ENCODE assay signal across 12 cellular contexts in genomic region chr7:128217030-128217805, GRCh38. TPM values are rescaled to one million over a fixed set of nuclear protein-coding genes. Genes with fewer than 3 reads are reported as not detected.
DNase-seq lines count a peak whose midpoint lies in the region; ATAC-seq and TF ChIP-seq lines count a peak whose summit lies in the region.
"Had no signal": no experiment of that assay in that cellular context is flagged by ENCODE, and none has a peak within 500 bp of the region (broad histone marks: within the 10 kb centered on the region; RNA-seq: fewer than 3 reads in every experiment).

No MANE protein-coding gene starts in this region.

- H3K27me3 Mint-ChIP-seq in CD14-positive monocyte (ENCODE audit: low read depth in 3 of 3) = peaks cover 0 to 3% (median 2%) of the 10 kb centered on the region in 3 donors

- peaks cover 0 to 9% (median 2%) of the 10 kb centered on the region in 7 donors for H3K9me3 Mint-ChIP-seq in CD14-positive monocyte
- H3K9me3 Mint-ChIP-seq: CD8-positive, alpha-beta memory T cell had no signal

- no peak overlapping the region for H2BK120ac ChIP-seq in mesenchymal stem cell (ENCODE audit: low read depth, low read length)

- no peaks in the 10 kb centered on the region for H3K36me3 ChIP-seq in mesenchymal stem cell (ENCODE audit: control insufficient read depth in 1 of 2, insufficient read depth in 2 of 2, low read depth in 1 of 2, low read length in 2 of 2)

- WGBS in mesenchymal stem cell = 82% methylated on average over 11 of the region's 12 CpGs

- H2AFZ ChIP-seq in mesenchymal stem cell (ENCODE audit: low read depth, low read length) = no peak overlapping the region
- H2AFZ ChIP-seq: parathyroid adenoma had no signal

- no peak overlapping the region for H3K14ac ChIP-seq in mesenchymal stem cell (ENCODE audit: low read length in 2 of 2)

- no peak overlapping the region for H3K9ac ChIP-seq in mesenchymal stem cell (ENCODE audit: low read length)
- H3K9ac ChIP-seq: parathyroid adenoma had no signal

- H3K36me3 Mint-ChIP-seq in CD14-positive monocyte = peaks cover 0 to 7% of the 10 kb centered on the region in 2 donors
- H3K36me3 Mint-ChIP-seq: CD8-positive, alpha-beta memory T cell had no signal

- H2BK5ac ChIP-seq in mesenchymal stem cell (ENCODE audit: low read depth, low read length, poor library complexity, severe bottlenecking) = no peak overlapping the region

- H3K4me1 Mint-ChIP-seq in CD14-positive monocyte = peaks cover 62% of the 10 kb centered on the region
- H3K4me1 Mint-ChIP-seq: CD8-positive, alpha-beta memory T cell had no signal

- H2BK12ac ChIP-seq in mesenchymal stem cell (ENCODE audit: low read length in 2 of 2) = no peak overlapping the region

- H3K23ac ChIP-seq in mesenchymal stem cell (ENCODE audit: low read length in 2 of 2) = no peak overlapping the region

- no peak overlapping the region for H4K8ac ChIP-seq in mesenchymal stem cell (ENCODE audit: low read length)

- H3K4me1 ChIP-seq in mesenchymal stem cell (ENCODE audit: control insufficient read depth, insufficient read depth, low read depth, low read length) = no peaks in the 10 kb centered on the region
- H3K4me1 ChIP-seq: parathyroid adenoma had no signal

- no peak for TF ChIP-seq POLR2A in NB4 (IDR thresholded peaks at IDR 0.05; ENCODE audit: extremely low read depth, insufficient read length)

- intact Hi-C loops in CD14-positive monocyte (cut with micrococcal nuclease) = loop anchor here (2.0 to 10.0 kb wide), 2 partner anchors 20 to 182 kb away; partner anchors contain the start of gene LRRC4 (in 1 of the 2)

- no peaks in the 10 kb centered on the region for H3K79me1 ChIP-seq in mesenchymal stem cell (replicated peaks; ENCODE audit: low read length, poor library complexity, severe bottlenecking)

- H3K27me3 ChIP-seq in mesenchymal stem cell (ENCODE audit: control insufficient read depth in 1 of 2, insufficient read depth in 1 of 2, low read length in 2 of 2) = peaks cover 18 to 47% of the 10 kb centered on the region in 2 experiments

- H3K27ac Mint-ChIP-seq in CD14-positive monocyte = peak overlapping the region; percentile 91 to 98 (median 97)

- no peak overlapping the region for H3K4ac ChIP-seq in mesenchymal stem cell (ENCODE audit: low read depth in 1 of 2, low read length in 2 of 2)

- H3K9me3 ChIP-seq in mesenchymal stem cell (ENCODE audit: control insufficient read depth, low read length) = no peaks in the 10 kb centered on the region

- H3K4me2 ChIP-seq in mesenchymal stem cell (ENCODE audit: low read length, poor library complexity, severe bottlenecking) = no peak overlapping the region

- no peak overlapping the region for H4K91ac ChIP-seq in mesenchymal stem cell (ENCODE audit: low read length)

- no peak overlapping the region for H2AK5ac ChIP-seq in mesenchymal stem cell (ENCODE audit: low read length, severe bottlenecking)

- H3K4me3 ChIP-seq in NB4 (ENCODE audit: low read depth, low read length) = no peak overlapping the region
- peak overlapping the region in 1 of 2 experiments; percentile 8 for H3K4me3 ChIP-seq in mesenchymal stem cell (ENCODE audit: insufficient read depth in 1 of 2, low read depth in 1 of 2, low read length in 2 of 2)

- H3K18ac ChIP-seq in mesenchymal stem cell (ENCODE audit: low read depth in 1 of 2, low read length in 2 of 2) = no peak overlapping the region

- H3K4me3 Mint-ChIP-seq in CD14-positive monocyte = peak overlapping the region in 1 of 2 donors; percentile 36
- H3K4me3 Mint-ChIP-seq: CD8-positive, alpha-beta memory T cell had no signal

- no peak overlapping the region for H2BK15ac ChIP-seq in mesenchymal stem cell (ENCODE audit: low read depth, poor library complexity, severe bottlenecking)

- H3K27ac ChIP-seq in mesenchymal stem cell (ENCODE audit: low read length, poor library complexity, severe bottlenecking) = no peak overlapping the region
- H3K27ac ChIP-seq: parathyroid adenoma had no signal

- TF ChIP-seq CTCF in CD14-positive monocyte (IDR thresholded peaks at IDR 0.05) = peak; percentile 13
- TF ChIP-seq CTCF in NB4 (IDR thresholded peaks at IDR 0.05; ENCODE audit: low read depth, low read length) = peak; percentile 8

- peak; percentile 90 for DNase-seq in CD14-positive monocyte (ENCODE audit: low spot score)
- peak; percentile 94 for DNase-seq in NB4 (ENCODE audit: low read depth)
- DNase-seq in dedifferentiated amniotic fluid mesenchymal stem cell (ENCODE audit: extremely low spot score) = peak; percentile 25
- peak; percentile 30 for DNase-seq in mesenchymal stem cell
- DNase-seq in T-helper 9 cell = no peak
- DNase-seq in D341Med (ENCODE audit: low spot score) = no peak
- DNase-seq: activated CD8-positive, alpha-beta memory T cell treated with anti-CD3 and anti-CD28 coated beads, Interleukin-2, amount 50 U/mL, for 48 hours; CD8-positive, alpha-beta memory T cell; NCI-H2171 had no signal

- ATAC-seq in HG02885 (IDR thresholded peaks at IDR 0.05; ENCODE audit: poor library complexity, unreplicated experiment) (no peak), HG03025 (IDR thresholded peaks at IDR 0.05; ENCODE audit: low FRiP score, unreplicated experiment) (no peak)

RNA-seq across cellular contexts. Expression of gene LEP, which starts 23.9 kb away (rescaled TPM):
- polyA plus RNA-seq in CD14-positive monocyte = under 1 TPM; 0.12 to 0.13 TPM
- polyA plus RNA-seq in mesenchymal stem cell (2013, experiment 1 of 2) = not detected
- not detected for polyA plus RNA-seq in mesenchymal stem cell (2013, experiment 2 of 2)
- polyA plus RNA-seq: CD8-positive, alpha-beta memory T cell had no signal

Comparison
In these comparisons a context has a peak if more than half of its experiments do, and no peak if none do; other contexts are left out.
1. DNase-seq: peak in CD14-positive monocyte (single experiment), NB4 (single experiment), dedifferentiated amniotic fluid mesenchymal stem cell (single experiment) and mesenchymal stem cell (single experiment); none in T-helper 9 cell (single experiment) and D341Med (single experiment).